Comparison of ENCODE assay signal across 10 cellular contexts in genomic region chr16:2517954-2518605, GRCh38. TPM values are rescaled to one million over a fixed set of nuclear protein-coding genes. Genes with fewer than 3 reads are reported as not detected.
A peak's percentile ranks its signal among the peaks of the same experiment; 100 is the strongest.
DNase-seq lines count a peak whose midpoint lies in the region; ATAC-seq and TF ChIP-seq lines count a peak whose summit lies in the region.
"Had no signal": no experiment of that assay in that cellular context is flagged by ENCODE, and none has a peak within 500 bp of the region (broad histone marks: within the 10 kb centered on the region; RNA-seq: fewer than 3 reads in every experiment).

No MANE protein-coding gene starts in this region.

- H3K27ac Mint-ChIP-seq in chondrocyte (ENCODE audit: unreplicated experiment) (peak overlapping the region; percentile 81), naive B cell (peak overlapping the region; percentile 30 to 99 (median 85)), type B pancreatic cell (peak overlapping the region; percentile 98)

- peak; percentile 30 for DNase-seq in Right ventricle myocardium inferior (ENCODE audit: missing footprints)
- DNase-seq in cardiac septum (ENCODE audit: low spot score) = no peak
- no peak for DNase-seq in chondrocyte (ENCODE audit: low spot score)
- DNase-seq in naive B cell = no peak
- no peak for DNase-seq in type B pancreatic cell (ENCODE audit: extremely low spot score, unreplicated experiment)
- no peak for DNase-seq in H4 (ENCODE audit: low spot score)

- H3K27me3 Mint-ChIP-seq in chondrocyte (ENCODE audit: low read depth) (no peaks in the 10 kb centered on the region), naive B cell (no peaks in the 10 kb centered on the region), type B pancreatic cell (no peaks in the 10 kb centered on the region)

- no peaks in the 10 kb centered on the region for H3K9me3 Mint-ChIP-seq in chondrocyte (ENCODE audit: low read depth)
- peaks cover 0 to 3% (median 0%) of the 10 kb centered on the region in 7 donors for H3K9me3 Mint-ChIP-seq in naive B cell
- no peaks in the 10 kb centered on the region for H3K9me3 Mint-ChIP-seq in type B pancreatic cell

- ATAC-seq in Right ventricle myocardium inferior (no peak), naive B cell (ENCODE audit: low read depth in 2 of 2) (no peak), GM18868 (IDR thresholded peaks at IDR 0.05; ENCODE audit: unreplicated experiment) (no peak), GM18520 (IDR thresholded peaks at IDR 0.05; ENCODE audit: unreplicated experiment) (no peak)

- H3K4me1 Mint-ChIP-seq in chondrocyte (ENCODE audit: low read depth) = peaks cover 54% of the 10 kb centered on the region
- H3K4me1 Mint-ChIP-seq in naive B cell = peaks cover 51 to 72% (median 66%) of the 10 kb centered on the region in 3 donors
- H3K4me1 Mint-ChIP-seq in type B pancreatic cell (ENCODE audit: unreplicated experiment) = peaks cover 36% of the 10 kb centered on the region

- TF ChIP-seq CTCF in chondrocyte (IDR thresholded peaks at IDR 0.05) (no peak), type B pancreatic cell (conservative IDR thresholded peaks at IDR 0.05) (no peak)

- intact Hi-C loops in Right ventricle myocardium inferior (cut with DNase I) = no loop called here
- intact Hi-C loops in cardiac septum (cut with DNase I) = loop anchor here (10.0 kb wide), 1 partner anchor 253 kb away; the partner anchor contains the start of gene RNPS1

- H3K36me3 Mint-ChIP-seq in chondrocyte (ENCODE audit: low read depth) (peaks cover 6% of the 10 kb centered on the region), naive B cell (peaks cover 0 to 9% of the 10 kb centered on the region in 2 donors), type B pancreatic cell (peaks cover 8% of the 10 kb centered on the region)

- H3K4me3 Mint-ChIP-seq in chondrocyte (ENCODE audit: unreplicated experiment) (no peak overlapping the region), naive B cell (peak overlapping the region in 6 of 8 donors; percentile 53 to 99 (median 84)), type B pancreatic cell (peak overlapping the region; percentile 92)

RNA-seq across cellular contexts. Expression of gene AMDHD2, which starts 2.1 kb away (rescaled TPM):
- total RNA-seq in Right ventricle myocardium inferior (16.2 TPM), cardiac septum (12.4 TPM), chondrocyte (35.4 to 37.0 TPM (median 36.3 TPM) in 3 replicates), type B pancreatic cell (ENCODE audit: low replicate concordance) (46.1 and 61.8 TPM in 2 replicates)
- 10 to 100 TPM; 17.6 to 24.0 (median 20.5) TPM for polyA plus RNA-seq in naive B cell (ENCODE audit: low read depth in 6 of 6)
- total RNA-seq in H4 (2014; rRNA removed; shearing (Covaris generic)) = 15.8 and 24.6 TPM in 2 replicates

RNA-seq across cellular contexts. Expression of gene ATP6V0C, which starts 4.3 kb away (rescaled TPM):
- total RNA-seq in Right ventricle myocardium inferior (137 TPM), cardiac septum (137 TPM), chondrocyte (168 to 200 TPM (median 197 TPM) in 3 replicates), type B pancreatic cell (ENCODE audit: low replicate concordance) (155 and 223 TPM in 2 replicates)
- 100 to 1,000 TPM in 3 of 6 donors, 10 to 100 TPM in 3; 75.4 to 114 (median 98.1) TPM for polyA plus RNA-seq in naive B cell (ENCODE audit: low read depth in 6 of 6)
- total RNA-seq in H4 (2014; rRNA removed; shearing (Covaris generic)) = 39.7 and 40.5 TPM in 2 replicates

RNA-seq across cellular contexts. Expression of gene CEMP1, which starts 13.1 kb away (rescaled TPM):
- total RNA-seq in Right ventricle myocardium inferior (not detected), cardiac septum (not detected), chondrocyte (not detected in 3 replicates), type B pancreatic cell (ENCODE audit: low replicate concordance) (0.22 and 0.74 TPM in 2 replicates)
- 1 to 10 TPM; 2.4 to 5.7 (median 3.5) TPM for polyA plus RNA-seq in naive B cell (ENCODE audit: low read depth in 6 of 6)
- total RNA-seq in H4 (2014; rRNA removed; shearing (Covaris generic)) = 0.08 TPM in 1 of 2 replicates, not detected in the other
- total RNA-seq: epithelial cell of proximal tubule, renal cortical epithelial cell had no signal

RNA-seq across cellular contexts. Expression of gene PDPK1, which starts 19.7 kb away (rescaled TPM):
- total RNA-seq in Right ventricle myocardium inferior (47.1 TPM), cardiac septum (41.0 TPM), chondrocyte (39.2 to 40.6 TPM (median 39.6 TPM) in 3 replicates), type B pancreatic cell (ENCODE audit: low replicate concordance) (40.8 and 57.1 TPM in 2 replicates)
- polyA plus RNA-seq in naive B cell (ENCODE audit: low read depth in 6 of 6) = 10 to 100 TPM; 16.7 to 44.8 (median 38.9) TPM
- total RNA-seq in H4 (2014; rRNA removed; shearing (Covaris generic)) = 8.2 and 9.4 TPM in 2 replicates

RNA-seq across cellular contexts. Expression of gene TBC1D24, which starts 43.2 kb away (rescaled TPM):
- total RNA-seq in Right ventricle myocardium inferior (14.8 TPM), cardiac septum (8.3 TPM), chondrocyte (17.9 to 19.6 TPM (median 18.7 TPM) in 3 replicates), type B pancreatic cell (ENCODE audit: low replicate concordance) (15.6 and 22.1 TPM in 2 replicates)
- polyA plus RNA-seq in naive B cell (ENCODE audit: low read depth in 6 of 6) = 1 to 10 TPM in 4 of 6 donors, under 1 TPM in 2; 0.22 to 3.3 (median 2.5) TPM
- total RNA-seq in H4 (2014; rRNA removed; shearing (Covaris generic)) = 5.6 and 5.9 TPM in 2 replicates
